ENCODE assay signal across 8 cellular contexts in genomic region chr14:95319312-95320075, GRCh38. TPM values are rescaled to one million over a fixed set of nuclear protein-coding genes. Genes with fewer than 3 reads are reported as not detected.
A peak's percentile ranks its signal among the peaks of the same experiment; 100 is the strongest.
DNase-seq lines count a peak whose midpoint lies in the region; ATAC-seq and TF ChIP-seq lines count a peak whose summit lies in the region.

Gene CLMN (minus strand): TSS chr14:95319908. CDS start chr14:95319792, 116 bp downstream.

- peak within 1 kb of the TSS in 5 of 9 donors; percentile 2 to 91 (median 38) for H3K27ac Mint-ChIP-seq in naive thymus-derived CD4-positive, alpha-beta T cell
- H3K27ac Mint-ChIP-seq in type B pancreatic cell = peak within 1 kb of the TSS; percentile 34

- H3K4me1 ChIP-seq in naive thymus-derived CD4-positive, alpha-beta T cell (ENCODE audit: control insufficient read depth in 2 of 2, insufficient read depth in 2 of 2, low read length in 2 of 2) = no peaks in the 10 kb centered on the region

- intact Hi-C loops in naive thymus-derived CD4-positive, alpha-beta T cell (cut with micrococcal nuclease) = loop anchor here in 1 of 2 donors (2.0 kb wide), 1 partner anchor 163 kb away; the partner anchor contains the start of gene DICER1

- H3K4me3 ChIP-seq in BJ (ENCODE audit: low read depth, low read length) = peak within 1 kb of the TSS; percentile 40
- H3K4me3 ChIP-seq in naive thymus-derived CD4-positive, alpha-beta T cell (ENCODE audit: low read length) = peak within 1 kb of the TSS; percentile 59

- no peak for DNase-seq in BJ (ENCODE audit: low read depth)
- DNase-seq in NCI-H1105 (lab: John Stamatoyannopoulos, UW) = peak; percentile 65
- DNase-seq in activated CD8-positive, alpha-beta memory T cell treated with anti-CD3 and anti-CD28 coated beads, Interleukin-2, amount 50 U/mL, for 48 hours = peak; percentile 60
- DNase-seq in naive thymus-derived CD4-positive, alpha-beta T cell = peak; percentile 9 to 52 (median 40)
- no peak for DNase-seq in type B pancreatic cell (ENCODE audit: extremely low spot score, unreplicated experiment)

- peaks cover 8 to 15% (median 12%) of the 10 kb centered on the region in 7 donors for H3K4me1 Mint-ChIP-seq in naive thymus-derived CD4-positive, alpha-beta T cell
- H3K4me1 Mint-ChIP-seq in type B pancreatic cell (ENCODE audit: unreplicated experiment) = peaks cover 30% of the 10 kb centered on the region

- peaks cover 7% of the 10 kb centered on the region for H3K27me3 ChIP-seq in BJ (ENCODE audit: control insufficient read depth, insufficient read depth, low read length)
- H3K27me3 ChIP-seq in naive thymus-derived CD4-positive, alpha-beta T cell (ENCODE audit: control insufficient read depth in 2 of 2, insufficient read depth in 2 of 2, low read length in 2 of 2) = peaks cover 0 to 7% of the 10 kb centered on the region in 2 donors

- in situ Hi-C loops in GM18951 (cut with MboI; ENCODE audit: low sequenced_read_pairs, unreplicated experiment) = no loop called here

- POLR2A ChIA-PET in BJ (lab: Charles Lee) = no interaction called here
- POLR2A ChIA-PET in naive thymus-derived CD4-positive, alpha-beta T cell (lab: Charles Lee) = no interaction called here

- CTCF ChIA-PET in BJ (lab: Yijun Ruan, JAX) = interaction anchor here (0.7 kb wide), 2 partner anchors 61 to 455 kb away, joined by 3 read pairs; no protein-coding TSS in a partner anchor
- CTCF ChIA-PET in naive thymus-derived CD4-positive, alpha-beta T cell (lab: Charles Lee) = no interaction called here

- H3K9me3 ChIP-seq in naive thymus-derived CD4-positive, alpha-beta T cell (ENCODE audit: control insufficient read depth in 2 of 3, low read length in 3 of 3) = no peaks in the 10 kb centered on the region

- peak within 1 kb of the TSS; percentile 32 for H3K27ac ChIP-seq in naive thymus-derived CD4-positive, alpha-beta T cell (ENCODE audit: low read depth, low read length)

- peak within 1 kb of the TSS; percentile 47 to 94 (median 84) for H3K4me3 Mint-ChIP-seq in naive thymus-derived CD4-positive, alpha-beta T cell
- H3K4me3 Mint-ChIP-seq in type B pancreatic cell = peak within 1 kb of the TSS; percentile 85

- peaks cover 10 to 51% (median 20%) of the 10 kb centered on the region in 5 donors for H3K27me3 Mint-ChIP-seq in naive thymus-derived CD4-positive, alpha-beta T cell
- H3K27me3 Mint-ChIP-seq in type B pancreatic cell = peaks cover 8% of the 10 kb centered on the region

- no peaks in the 10 kb centered on the region for H3K36me3 Mint-ChIP-seq in naive thymus-derived CD4-positive, alpha-beta T cell
- H3K36me3 Mint-ChIP-seq in type B pancreatic cell = no peaks in the 10 kb centered on the region

- peak; percentile 27 for TF ChIP-seq POLR2A in GM18951 (IDR thresholded peaks at IDR 0.05; ENCODE audit: extremely low read depth, insufficient read depth, insufficient read length)

- H3K36me3 ChIP-seq in BJ (ENCODE audit: control insufficient read depth, insufficient read depth, low read length) = no peaks in the 10 kb centered on the region
- H3K36me3 ChIP-seq in naive thymus-derived CD4-positive, alpha-beta T cell (ENCODE audit: control insufficient read depth in 2 of 3, insufficient read depth in 3 of 3, low read length in 3 of 3) = no peaks in the 10 kb centered on the region

- peak; percentile 40 for ATAC-seq in esophagus mucosa
- ATAC-seq in naive thymus-derived CD4-positive, alpha-beta T cell = peak; percentile 84
- no peak for ATAC-seq in HG02623 (IDR thresholded peaks at IDR 0.05; ENCODE audit: unreplicated experiment)

- H3K9me3 Mint-ChIP-seq in naive thymus-derived CD4-positive, alpha-beta T cell = no peaks in the 10 kb centered on the region
- no peaks in the 10 kb centered on the region for H3K9me3 Mint-ChIP-seq in type B pancreatic cell

- TF ChIP-seq CTCF in BJ (IDR thresholded peaks at IDR 0.05; ENCODE audit: insufficient read depth, low read depth, low read length) (no peak), type B pancreatic cell (conservative IDR thresholded peaks at IDR 0.05) (no peak)

RNA-seq across cellular contexts. Expression of gene CLMN, which starts in this region (rescaled TPM):
- polyA plus RNA-seq in BJ (2011; rRNA removed) = 0.13 and 0.27 TPM in 2 replicates
- polyA minus RNA-seq in BJ (2011; rRNA and poly(A)+ RNA removed) = 0.31 and 0.43 TPM in 2 replicates
- total RNA-seq in esophagus mucosa (9.6 TPM), type B pancreatic cell (ENCODE audit: low replicate concordance) (10.2 and 23.0 TPM in 2 replicates)
- 1 to 10 TPM in 2 of 5 experiments, under 1 TPM in 3; 0.43 to 6.8 (median 0.70) TPM for total RNA-seq in naive thymus-derived CD4-positive, alpha-beta T cell
- 1 to 10 TPM in 1 of 2 donors, under 1 TPM in 1; 0.56 to 1.2 TPM for polyA plus RNA-seq in naive thymus-derived CD4-positive, alpha-beta T cell

Comparison
In these comparisons a context has a peak if more than half of its experiments do, and no peak if none do; other contexts are left out.
1. DNase-seq: peak in NCI-H1105 (single experiment), activated CD8-positive, alpha-beta memory T cell treated with anti-CD3 and anti-CD28 coated beads, Interleukin-2, amount 50 U/mL, for 48 hours (single experiment) and naive thymus-derived CD4-positive, alpha-beta T cell (9 of 9); none in BJ (single experiment) and type B pancreatic cell (single experiment).